Comparison of ENCODE assay signal across 18 cellular contexts in genomic region chr3:37435572-37435971, GRCh38. TPM values are rescaled to one million over a fixed set of nuclear protein-coding genes. Genes with fewer than 3 reads are reported as not detected.
DNase-seq lines count a peak whose midpoint lies in the region; ATAC-seq, FAIRE-seq and TF ChIP-seq lines count a peak whose summit lies in the region.
"Had no signal": no experiment of that assay in that cellular context is flagged by ENCODE, and none has a peak within 500 bp of the region (broad histone marks: within the 10 kb centered on the region; RNA-seq: fewer than 3 reads in every experiment).

No MANE protein-coding gene starts in this region.

- FAIRE-seq in H1 (lab: Jason Lieb, UNC): no peak

- no peak for TF ChIP-seq POLR2A in H1 (IDR thresholded peaks at IDR 0.05; ENCODE audit: control extremely low read depth in 1 of 2, low read depth in 2 of 2, low read length in 2 of 2)

- peak; percentile 56 for DNase-seq in H9
- DNase-seq in NAMALWA (ENCODE audit: low spot score): peak; percentile 19
- no peak for DNase-seq in H1 (ENCODE audit: low read depth in 1 of 2, low spot score in 2 of 2)
- no peak for DNase-seq in neural crest cell (ENCODE audit: low read depth, low spot score)
- no peak for DNase-seq in Right ventricle myocardium superior
- no peak for DNase-seq in right atrium auricular region (ENCODE audit: low spot score)
- no peak for DNase-seq in stimulated activated CD4-positive, alpha-beta T cell treated with anti-CD3 and anti-CD28 coated beads, Interleukin-12 subunit alpha, Interleukin-12 subunit beta, amount 100 ng/mL, for 4 hours
- DNase-seq: CD4-positive, CD25-positive, alpha-beta regulatory T cell; NCI-H1105; NCI-H146; NCI-H2029; NCI-H226; NCI-H510A treated with DMSO at 0.1 percent for 48 hours; PC-3; RPMI8226; SHP77 treated with DMSO at 0.1 percent for 48 hours had no signal

- H2BK5ac ChIP-seq in H9 (ENCODE audit: insufficient read length, low read length) (no peak overlapping the region), H1 (ENCODE audit: low read depth, low read length) (no peak overlapping the region)

- H4K5ac ChIP-seq in H9 (ENCODE audit: insufficient read length, low read depth, low read length) (no peak overlapping the region), H1 (ENCODE audit: insufficient read length, low read depth, low read length) (no peak overlapping the region)

- H3K14ac ChIP-seq in H9 (ENCODE audit: insufficient read depth, low read length) (no peak overlapping the region), H1 (ENCODE audit: insufficient read length) (no peak overlapping the region)

- no peak overlapping the region for H3K23ac ChIP-seq in H9 (ENCODE audit: insufficient read length, low read depth, low read length)
- no peak overlapping the region for H3K23ac ChIP-seq in H1 (ENCODE audit: insufficient read length)

- no peak for TF ChIP-seq EP300 in H1 (IDR thresholded peaks at IDR 0.05; ENCODE audit: borderline replicate concordance in 1 of 2, low read depth in 2 of 2, low read length in 2 of 2)

- H3K27me3 ChIP-seq in H9 (ENCODE audit: insufficient read depth, low read length): no peaks in the 10 kb centered on the region
- H3K27me3 ChIP-seq in H1 (replicated peaks in 1 of 4; ENCODE audit: control insufficient read depth in 3 of 4, extremely low read depth in 1 of 4, insufficient read depth in 3 of 4, low read length in 3 of 4): no peaks in the 10 kb centered on the region
- H3K27me3 ChIP-seq in right atrium auricular region: no peaks in the 10 kb centered on the region

- no peak overlapping the region for H3K9ac ChIP-seq in H9 (ENCODE audit: extremely low read depth, insufficient read length, low read length)
- H3K9ac ChIP-seq in H1 (replicated peaks in 1 of 4; ENCODE audit: extremely low read depth in 1 of 4, low read depth in 3 of 4, low read length in 3 of 4): no peak overlapping the region

- peak; percentile 14 to 26; a peak in 3 of 4 replicates for TF ChIP-seq RAD21 in H1 (IDR thresholded peaks at IDR 0.05 in 1 of 2, conservative IDR thresholded peaks at IDR 0.05 in 1 of 2; ENCODE audit: low read depth in 2 of 2, low read length in 2 of 2)

- H3K56ac ChIP-seq in H9 (ENCODE audit: insufficient read length, low read depth, low read length): no peak overlapping the region
- no peak overlapping the region for H3K56ac ChIP-seq in H1 (replicated peaks; ENCODE audit: insufficient read length, low read depth, low read length)

- WGBS in H9 (ENCODE audit: extremely low coverage, insufficient read length, low lambda C conversion rate): no CpG with 5 or more reads among the region's 4 CpGs
- WGBS in H1 (ENCODE audit: extremely low coverage in 1 of 2, insufficient coverage in 1 of 2, insufficient read length in 1 of 2, insufficient replicate concordance in 2 of 2, low coverage in 1 of 2, low lambda C conversion rate in 2 of 2, missing lambda C conversion rate in 1 of 2), 2 experiments: 81% methylated on average over 4 of the region's 4 CpGs; no CpG with 5 or more reads in 1 of the 2 experiments

- H3K4me1 Mint-ChIP-seq in H9 (peaks cover 7 to 8% of the 10 kb centered on the region in 2 experiments), neural crest cell (no peaks in the 10 kb centered on the region)

- H3K23me2 ChIP-seq in H9 (ENCODE audit: insufficient read length, low read depth, low read length, poor library complexity, severe bottlenecking): no peaks in the 10 kb centered on the region
- no peaks in the 10 kb centered on the region for H3K23me2 ChIP-seq in H1 (ENCODE audit: low read depth, low read length)

- no peak overlapping the region for H3K27ac ChIP-seq in H9 (ENCODE audit: insufficient read length, low read depth, low read length)
- H3K27ac ChIP-seq in H1 (ENCODE audit: low read depth, low read length): no peak overlapping the region
- H3K27ac ChIP-seq in right atrium auricular region: no peak overlapping the region
- H3K27ac ChIP-seq: SK-N-MC had no signal

- H2BK20ac ChIP-seq in H9 (ENCODE audit: low read depth, low read length, poor library complexity, severe bottlenecking) (no peak overlapping the region), H1 (ENCODE audit: low read length) (no peak overlapping the region)

- H2AFZ ChIP-seq in H9 (ENCODE audit: low read length): no peak overlapping the region
- H2AFZ ChIP-seq in H1 (ENCODE audit: low read length): no peak overlapping the region

- no peak overlapping the region for H2BK12ac ChIP-seq in H9 (ENCODE audit: insufficient read length, low read depth, low read length)
- H2BK12ac ChIP-seq in H1 (ENCODE audit: low read depth, low read length): no peak overlapping the region

- H3K9me3 ChIP-seq in H9 (ENCODE audit: control insufficient read depth, low read depth, low read length) (no peaks in the 10 kb centered on the region), H1 (ENCODE audit: insufficient read depth in 2 of 2, low read depth in 1 of 2, low read length in 1 of 2) (no peaks in the 10 kb centered on the region), right atrium auricular region (no peaks in the 10 kb centered on the region)

- no peak overlapping the region for H3K4ac ChIP-seq in H9 (ENCODE audit: low read depth, low read length)
- no peak overlapping the region for H3K4ac ChIP-seq in H1 (replicated peaks; ENCODE audit: insufficient read length, low read depth, low read length)

- H3K27me3 Mint-ChIP-seq in H9 (ENCODE audit: low read depth): no peaks in the 10 kb centered on the region
- H3K27me3 Mint-ChIP-seq in neural crest cell (ENCODE audit: low read depth): no peaks in the 10 kb centered on the region
- H3K27me3 Mint-ChIP-seq: CD4-positive, CD25-positive, alpha-beta regulatory T cell had no signal

- no peaks in the 10 kb centered on the region for H4K20me1 ChIP-seq in H9 (ENCODE audit: control insufficient read depth, insufficient read depth, insufficient read length)
- no peaks in the 10 kb centered on the region for H4K20me1 ChIP-seq in H1 (replicated peaks in 1 of 2; ENCODE audit: control insufficient read depth in 1 of 2, insufficient read depth in 2 of 2, low read length in 2 of 2)

- H3K4me2 ChIP-seq in H9 (ENCODE audit: insufficient read depth, insufficient read length, low read length): no peak overlapping the region
- H3K4me2 ChIP-seq in H1 (ENCODE audit: insufficient read depth in 1 of 2, low read depth in 2 of 2, low read length in 2 of 2): no peak overlapping the region

- H2AK5ac ChIP-seq in H9 (ENCODE audit: insufficient read length, low read length): no peak overlapping the region
- H2AK5ac ChIP-seq in H1 (ENCODE audit: low read depth, low read length): no peak overlapping the region

- intact Hi-C loops in Right ventricle myocardium superior (cut with DNase I): no loop called here

- CTCF ChIA-PET in H1 (lab: Charles Lee; ENCODE audit: partially characterized antibody): interaction anchor here (0.6 to 1.3 kb wide), 3 partner anchors 59 to 235 kb away, joined by 3 to 4 read pairs (median 4); no protein-coding TSS in a partner anchor

- H3K4me3 Mint-ChIP-seq in H9 (no peak overlapping the region), neural crest cell (no peak overlapping the region)
- H3K4me3 Mint-ChIP-seq: CD4-positive, CD25-positive, alpha-beta regulatory T cell had no signal

- no peaks in the 10 kb centered on the region for H3K36me3 ChIP-seq in H1 (ENCODE audit: control insufficient read depth in 2 of 4, insufficient read depth in 4 of 4, low read length in 3 of 4)
- no peaks in the 10 kb centered on the region for H3K36me3 ChIP-seq in right atrium auricular region

- H4K8ac ChIP-seq in H9 (replicated peaks; ENCODE audit: insufficient read length, low read depth, low read length): no peak overlapping the region
- no peak overlapping the region for H4K8ac ChIP-seq in H1 (ENCODE audit: extremely low read depth, insufficient read depth, low read length)

- H3K18ac ChIP-seq in H9 (ENCODE audit: insufficient read length, low read depth, low read length): no peak overlapping the region
- H3K18ac ChIP-seq in H1 (ENCODE audit: extremely low read depth, low read length): no peak overlapping the region

- H3K79me2 ChIP-seq in H9 (ENCODE audit: insufficient read depth, low read length): no peaks in the 10 kb centered on the region
- no peaks in the 10 kb centered on the region for H3K79me2 ChIP-seq in H1 (ENCODE audit: control insufficient read depth in 1 of 2, insufficient read depth in 2 of 2, low read length in 2 of 2)

- H2BK120ac ChIP-seq in H9 (ENCODE audit: low read depth, low read length, poor library complexity, severe bottlenecking): no peak overlapping the region
- no peak overlapping the region for H2BK120ac ChIP-seq in H1 (replicated peaks; ENCODE audit: low read depth, low read length)

- H3K27ac Mint-ChIP-seq in H9 (no peak overlapping the region), neural crest cell (ENCODE audit: unreplicated experiment) (peak overlapping the region; percentile 19)
- H3K27ac Mint-ChIP-seq: CD4-positive, CD25-positive, alpha-beta regulatory T cell had no signal

- H3K79me1 ChIP-seq in H9 (ENCODE audit: insufficient read depth, low read depth, low read length, poor library complexity, severe bottlenecking) (no peaks in the 10 kb centered on the region), H1 (ENCODE audit: low read depth, low read length) (no peaks in the 10 kb centered on the region)

- no peaks in the 10 kb centered on the region; the same call in 1 of the 2 replicates for H3K4me1 ChIP-seq in H9 (ENCODE audit: insufficient read depth, low read length)
- no peaks in the 10 kb centered on the region; a peak in 1 of 7 replicates for H3K4me1 ChIP-seq in H1 (replicated peaks in 1 of 4; ENCODE audit: control insufficient read depth in 3 of 4, insufficient read depth in 4 of 4, low read length in 3 of 4)
- no peaks in the 10 kb centered on the region for H3K4me1 ChIP-seq in right atrium auricular region

- peak; percentile 40; the same call in 2 of the 3 replicates for TF ChIP-seq CTCF in H9 (conservative IDR thresholded peaks at IDR 0.05)
- TF ChIP-seq CTCF in H1 (IDR thresholded peaks at IDR 0.05; ENCODE audit: control extremely low read depth in 1 of 3, insufficient read depth in 1 of 3, low read depth in 1 of 3, low read length in 3 of 3): peak; percentile 26 to 43 (median 32)
- TF ChIP-seq CTCF in neural crest cell (conservative IDR thresholded peaks at IDR 0.05): no peak
- TF ChIP-seq CTCF in right atrium auricular region (IDR thresholded peaks at IDR 0.05): no peak

- H3K36me3 Mint-ChIP-seq in H9 (ENCODE audit: insufficient read depth in 1 of 3, low read depth in 3 of 3) (peaks cover 0 to 3% (median 0%) of the 10 kb centered on the region in 3 experiments; a peak in 1 of 7 replicates), neural crest cell (ENCODE audit: low read depth) (peaks cover 5% of the 10 kb centered on the region)

- H2BK15ac ChIP-seq in H9 (ENCODE audit: low read depth, low read length): no peak overlapping the region
- no peak overlapping the region for H2BK15ac ChIP-seq in H1 (ENCODE audit: low read length)

- H3T11ph ChIP-seq in H9 (ENCODE audit: low read length): no peak overlapping the region

- no peak overlapping the region for H4K91ac ChIP-seq in H9 (ENCODE audit: insufficient read length, low read depth, low read length)
- no peak overlapping the region for H4K91ac ChIP-seq in H1 (replicated peaks; ENCODE audit: insufficient read length, low read length)

- POLR2A ChIA-PET in H1 (lab: Charles Lee; ENCODE audit: partially characterized antibody): interaction anchor here (0.6 kb wide), 1 partner anchor 373 kb away, joined by 6 read pairs; no protein-coding TSS in a partner anchor

- H3K4me3 ChIP-seq in H1 (ENCODE audit: extremely low read depth in 1 of 4, insufficient read depth in 2 of 4, low read depth in 3 of 4, low read length in 4 of 4): no peak overlapping the region
- no peak overlapping the region for H3K4me3 ChIP-seq in right atrium auricular region
- H3K4me3 ChIP-seq: SK-N-MC had no signal

- peaks cover 0 to 2% of the 10 kb centered on the region in 2 experiments; a peak in 1 of 5 replicates for H3K9me3 Mint-ChIP-seq in H9
- no peaks in the 10 kb centered on the region for H3K9me3 Mint-ChIP-seq in neural crest cell

- no peak for ATAC-seq in Right ventricle myocardium superior (ENCODE audit: poor library complexity)
- ATAC-seq: PC-3 had no signal

RNA-seq across cellular contexts. Expression of gene ITGA9, which starts 16.4 kb away (rescaled TPM):
- total RNA-seq in H9 (2021) (2.6 and 2.9 TPM in 2 replicates), neural crest cell (11.7 and 12.9 TPM in 2 replicates), Right ventricle myocardium superior (50.3 TPM), right atrium auricular region (10 to 100 TPM; 14.9 to 30.8 TPM)
- 4.6 and 5.0 TPM in 2 replicates for total RNA-seq in H1 (2021; fragmentation: NEBNext Ultra II Directional; extraction: Animal tissue kit (Norgen Biotek cat#: 25700))
- 0.73 and 1.8 TPM in 2 replicates for polyA plus RNA-seq in H1 (2011; rRNA removed)
- polyA plus RNA-seq in H1 (2011; cell fraction: cytosol; rRNA removed): 1.3 TPM
- 3.5 TPM for polyA plus RNA-seq in H1 (2011; cell fraction: nucleus; rRNA removed)
- 1.6 to 2.2 TPM (median 2.0 TPM) in 4 replicates for polyA plus RNA-seq in H1 (2012, experiment 1 of 2)
- polyA plus RNA-seq in H1 (2012, experiment 2 of 2): 0.22 TPM
- 6.0 TPM for polyA plus RNA-seq in H1 (2013, experiment 1 of 2)
- 6.3 TPM for polyA plus RNA-seq in H1 (2013, experiment 2 of 2)
- 5.7 TPM in 2 replicates for polyA minus RNA-seq in H1 (2011; rRNA and poly(A)+ RNA removed)
- polyA minus RNA-seq in H1 (2011; cell fraction: cytosol; rRNA and poly(A)+ RNA removed): 3.1 TPM
- 9.2 TPM for polyA minus RNA-seq in H1 (2011; cell fraction: nucleus; rRNA and poly(A)+ RNA removed)
- polyA plus RNA-seq: BJ; CD4-positive, CD25-positive, alpha-beta regulatory T cell had no signal

Comparison
In these comparisons a context has a peak if more than half of its experiments do, and no peak if none do; other contexts are left out.
1. DNase-seq: peak in H9 (single experiment) and NAMALWA (single experiment); none in H1 (0 of 2), neural crest cell (single experiment), Right ventricle myocardium superior (single experiment), right atrium auricular region (single experiment) and stimulated activated CD4-positive, alpha-beta T cell treated with anti-CD3 and anti-CD28 coated beads, Interleukin-12 subunit alpha, Interleukin-12 subunit beta, amount 100 ng/mL, for 4 hours (single experiment).
2. CTCF ChIP-seq: peak in H9 (single experiment) and H1 (3 of 3); none in neural crest cell (single experiment) and right atrium auricular region (0 of 2).